In the genomic region with DNA sequence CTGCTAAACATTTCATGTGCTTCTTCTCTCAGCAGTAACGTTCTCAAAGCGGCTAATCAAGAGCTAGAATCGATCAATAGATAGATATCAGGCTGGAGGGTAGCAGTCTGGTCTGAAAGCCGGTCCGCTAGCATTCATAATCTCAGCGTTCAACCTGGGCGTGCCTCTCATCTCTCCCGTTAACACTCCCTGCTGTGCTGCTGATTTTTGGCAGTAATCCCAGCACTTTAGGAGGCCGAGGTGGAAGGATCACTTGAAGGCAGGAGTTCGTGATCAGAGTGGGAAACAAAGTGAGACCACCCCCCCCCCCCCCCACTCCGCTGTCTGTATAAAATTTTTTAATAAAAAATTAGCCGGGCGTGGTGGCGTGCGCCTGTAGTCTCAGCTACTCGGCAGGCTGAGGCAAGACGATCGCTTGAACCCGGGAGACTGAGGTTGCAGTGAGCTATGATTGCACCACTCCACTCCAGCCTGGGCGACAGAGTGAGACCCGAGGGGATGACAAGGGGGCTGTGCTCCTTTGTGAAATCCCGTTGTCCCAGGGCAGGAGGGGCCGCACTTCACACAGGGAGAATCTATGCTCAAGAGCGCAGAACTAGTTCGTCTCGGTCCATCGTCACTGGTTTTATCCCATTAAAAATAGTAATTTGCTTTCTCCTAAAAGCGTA, we compare ENCODE assay signal across 8 cellular contexts. TPM values are rescaled to one million over a fixed set of nuclear protein-coding genes. Genes with fewer than 3 reads are reported as not detected.
DNase-seq lines count a peak whose midpoint lies in the region; ATAC-seq and TF ChIP-seq lines count a peak whose summit lies in the region.

No MANE protein-coding gene starts in this region.

- no peaks in the 10 kb centered on the region for H3K9me3 Mint-ChIP-seq in activated naive CD8-positive, alpha-beta T cell treated with anti-CD3 and anti-CD28 coated beads, Interleukin-2, amount 50 U/mL, for 24 hours

- DNase-seq in BJ (ENCODE audit: low read depth) (no peak), NCI-H226 (peak; percentile 47), 8988T (no peak)
- DNase-seq in activated naive CD8-positive, alpha-beta T cell treated with anti-CD3 and anti-CD28 coated beads, Interleukin-2, amount 50 U/mL, for 24 hours: no peak
- DNase-seq in stimulated activated CD4-positive, alpha-beta T cell treated with anti-CD3 and anti-CD28 coated beads, Interleukin-2, amount 100 ng/mL, for 24 hours: peak; percentile 31

- peak overlapping the region; percentile 88 for H3K4me3 Mint-ChIP-seq in activated naive CD8-positive, alpha-beta T cell treated with anti-CD3 and anti-CD28 coated beads, Interleukin-2, amount 50 U/mL, for 24 hours

- POLR2A ChIA-PET in BJ (lab: Charles Lee): interaction anchor here (0.6 kb wide), 1 partner anchor 1783 kb away, joined by 11 read pairs; no protein-coding TSS in a partner anchor

- CTCF ChIA-PET in BJ (lab: Yijun Ruan, JAX): interaction anchor here (0.7 to 2.5 kb wide), 9 partner anchors 10 to 143 kb away, joined by 3 to 15 read pairs (median 4); a partner anchor contains a TSS

- ATAC-seq in GM18861 (IDR thresholded peaks at IDR 0.05; ENCODE audit: unreplicated experiment) (peak; percentile 1), HG03039 (IDR thresholded peaks at IDR 0.05; ENCODE audit: unreplicated experiment) (peak; percentile 6)
- ATAC-seq in activated naive CD8-positive, alpha-beta T cell treated with anti-CD3 and anti-CD28 coated beads, Interleukin-2, amount 50 U/mL, for 24 hours: peak; percentile 8

- TF ChIP-seq CTCF in BJ (IDR thresholded peaks at IDR 0.05; ENCODE audit: insufficient read depth, low read depth, low read length): no peak

- peaks cover 19% of the 10 kb centered on the region for H3K36me3 Mint-ChIP-seq in activated naive CD8-positive, alpha-beta T cell treated with anti-CD3 and anti-CD28 coated beads, Interleukin-2, amount 50 U/mL, for 24 hours (ENCODE audit: low read depth)

- H3K27ac Mint-ChIP-seq in activated naive CD8-positive, alpha-beta T cell treated with anti-CD3 and anti-CD28 coated beads, Interleukin-2, amount 50 U/mL, for 24 hours: peak overlapping the region; percentile 56

- H3K36me3 ChIP-seq in BJ (ENCODE audit: control insufficient read depth, insufficient read depth, low read length): no peaks in the 10 kb centered on the region

- H3K9me3 ChIP-seq in iPS-18c (ENCODE audit: control insufficient read depth, insufficient read depth, low read length): no peaks in the 10 kb centered on the region

- H3K4me3 ChIP-seq in BJ (ENCODE audit: low read depth, low read length) (peak overlapping the region; percentile 50), iPS-18c (ENCODE audit: insufficient read depth, low read depth, low read length) (peak overlapping the region; percentile 91)

- no peaks in the 10 kb centered on the region for H3K27me3 ChIP-seq in BJ (ENCODE audit: control insufficient read depth, insufficient read depth, low read length)

- H3K4me1 Mint-ChIP-seq in activated naive CD8-positive, alpha-beta T cell treated with anti-CD3 and anti-CD28 coated beads, Interleukin-2, amount 50 U/mL, for 24 hours: peaks cover 26% of the 10 kb centered on the region

- H3K27me3 Mint-ChIP-seq in activated naive CD8-positive, alpha-beta T cell treated with anti-CD3 and anti-CD28 coated beads, Interleukin-2, amount 50 U/mL, for 24 hours: peaks cover 10% of the 10 kb centered on the region

RNA-seq across cellular contexts. Expression of a gene that starts 0.6 kb away (rescaled TPM):
- 16.8 and 28.2 TPM in 2 replicates for polyA plus RNA-seq in BJ (2011; rRNA removed)
- polyA minus RNA-seq in BJ (2011; rRNA and poly(A)+ RNA removed): 3.7 and 5.4 TPM in 2 replicates

RNA-seq across cellular contexts. Expression of a gene that starts 13.7 kb away (rescaled TPM):
- 355 and 425 TPM in 2 replicates for polyA plus RNA-seq in BJ (2011; rRNA removed)
- 316 and 332 TPM in 2 replicates for polyA minus RNA-seq in BJ (2011; rRNA and poly(A)+ RNA removed)

Comparison
In these comparisons a context has a peak if more than half of its experiments do, and no peak if none do; other contexts are left out.
1. DNase-seq: peak in NCI-H226 (single experiment) and stimulated activated CD4-positive, alpha-beta T cell treated with anti-CD3 and anti-CD28 coated beads, Interleukin-2, amount 100 ng/mL, for 24 hours (2 of 2); none in BJ (single experiment), activated naive CD8-positive, alpha-beta T cell treated with anti-CD3 and anti-CD28 coated beads, Interleukin-2, amount 50 U/mL, for 24 hours (single experiment) and 8988T (single experiment).
2. Peak in every context shown above with its lines, with median percentiles within 50 percentile points of each other: ATAC-seq.